In the genomic region with DNA sequence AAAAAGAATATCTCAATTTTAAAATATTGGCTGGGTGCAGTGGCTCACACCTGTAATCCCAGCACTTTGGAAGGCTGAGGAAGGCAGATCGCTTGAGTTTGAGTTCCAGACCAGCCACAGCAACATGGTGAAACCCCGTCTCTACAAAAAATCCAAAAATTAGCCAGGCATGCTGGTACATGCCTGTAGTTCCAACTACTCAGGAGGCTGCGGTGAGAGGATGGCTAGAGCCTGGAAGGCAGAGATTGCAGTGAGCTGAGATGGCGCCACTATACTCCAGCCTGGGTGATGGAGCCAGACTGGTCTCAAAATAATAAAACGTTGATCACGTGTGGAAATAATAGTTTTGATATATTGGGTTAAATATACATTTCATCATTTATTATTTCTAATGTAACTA, we compare ENCODE assay signal across 24 cellular contexts. TPM values are rescaled to one million over a fixed set of nuclear protein-coding genes. Genes with fewer than 3 reads are reported as not detected.
A peak's percentile ranks its signal among the peaks of the same experiment; 100 is the strongest.
DNase-seq lines count a peak whose midpoint lies in the region; ATAC-seq, FAIRE-seq and TF ChIP-seq lines count a peak whose summit lies in the region.
"Had no signal": no experiment of that assay in that cellular context is flagged by ENCODE, and none has a peak within 500 bp of the region (broad histone marks: within the 10 kb centered on the region; RNA-seq: fewer than 3 reads in every experiment).

No MANE protein-coding gene starts in this region.

- ATAC-seq in activated T-cell treated with anti-CD3 and anti-CD28 coated beads, Interleukin-2, amount 50 U/mL, for 72 hours (replicated peaks in 1 of 2), result no peak
- no peak for ATAC-seq in CD4-positive, CD25-positive, alpha-beta regulatory T cell (ENCODE audit: low read depth in 2 of 2)
- peak; percentile 44; the same call in 1 of the 3 replicates for ATAC-seq in RWPE2 (ENCODE audit: low read depth)

- no peak overlapping the region for H3K4me3 Mint-ChIP-seq in activated T-cell treated with anti-CD3 and anti-CD28 coated beads, Interleukin-2, amount 50 U/mL, for 72 hours
- H3K4me3 Mint-ChIP-seq in CD4-positive, CD25-positive, alpha-beta regulatory T cell, result no peak overlapping the region
- H3K4me3 Mint-ChIP-seq in osteocyte (ENCODE audit: unreplicated experiment), result no peak overlapping the region

- H3K27me3 ChIP-seq in CD4-positive, CD25-positive, alpha-beta regulatory T cell (ENCODE audit: control insufficient read depth, insufficient read depth, low read length), result no peaks in the 10 kb centered on the region
- H3K27me3 ChIP-seq in RWPE2 (ENCODE audit: insufficient read depth, poor library complexity, severe bottlenecking) (no peaks in the 10 kb centered on the region), keratinocyte (ENCODE audit: control insufficient read depth, extremely low read depth, insufficient read depth, low read length) (no peaks in the 10 kb centered on the region)
- H3K27me3 ChIP-seq: SJCRH30 had no signal

- H3K27ac Mint-ChIP-seq in activated T-cell treated with anti-CD3 and anti-CD28 coated beads, Interleukin-2, amount 50 U/mL, for 72 hours, result peak overlapping the region; percentile 28
- H3K27ac Mint-ChIP-seq in CD4-positive, CD25-positive, alpha-beta regulatory T cell, result peak overlapping the region in 2 of 3 donors; percentile 32 to 73
- H3K27ac Mint-ChIP-seq in osteocyte (ENCODE audit: unreplicated experiment), result no peak overlapping the region

- FAIRE-seq in keratinocyte (lab: Jason Lieb, UNC), result no peak
- FAIRE-seq: D721Med, GM12891, GM18507 had no signal

- peaks cover 18% of the 10 kb centered on the region for H3K36me3 ChIP-seq in CD4-positive, CD25-positive, alpha-beta regulatory T cell (ENCODE audit: control insufficient read depth, insufficient read depth, low read length)
- H3K36me3 ChIP-seq in RWPE2 (ENCODE audit: low read depth), result peaks cover 45% of the 10 kb centered on the region
- peaks cover 9 to 15% of the 10 kb centered on the region in 2 experiments for H3K36me3 ChIP-seq in keratinocyte (ENCODE audit: control insufficient read depth in 2 of 2, extremely low read depth in 1 of 2, insufficient read depth in 2 of 2, low read length in 2 of 2)

- H3K9me3 Mint-ChIP-seq in activated T-cell treated with anti-CD3 and anti-CD28 coated beads, Interleukin-2, amount 50 U/mL, for 72 hours, result no peaks in the 10 kb centered on the region
- H3K9me3 Mint-ChIP-seq in CD4-positive, CD25-positive, alpha-beta regulatory T cell, result no peaks in the 10 kb centered on the region
- H3K9me3 Mint-ChIP-seq in osteocyte (ENCODE audit: unreplicated experiment), result no peaks in the 10 kb centered on the region
- H3K9me3 Mint-ChIP-seq: CD8-positive, alpha-beta memory T cell had no signal

- H2AFZ ChIP-seq in keratinocyte (ENCODE audit: control insufficient read depth, low read length), result no peak overlapping the region

- no peak for TF ChIP-seq CTCF in RWPE2 (IDR thresholded peaks at IDR 0.05; ENCODE audit: poor library complexity, severe bottlenecking)
- TF ChIP-seq CTCF in keratinocyte (optimal IDR thresholded peaks at IDR 0.05 in 1 of 3, IDR thresholded peaks at IDR 0.05 in 1 of 3, conservative IDR thresholded peaks at IDR 0.05 in 1 of 3; ENCODE audit: extremely low read depth in 1 of 3, insufficient read depth in 2 of 3, low read length in 3 of 3), result no peak
- no peak for TF ChIP-seq CTCF in osteocyte (IDR thresholded peaks at IDR 0.05)

- peaks cover 71% of the 10 kb centered on the region for H3K4me1 Mint-ChIP-seq in activated T-cell treated with anti-CD3 and anti-CD28 coated beads, Interleukin-2, amount 50 U/mL, for 72 hours (ENCODE audit: low read depth)
- H3K4me1 Mint-ChIP-seq in CD4-positive, CD25-positive, alpha-beta regulatory T cell, result peaks cover 18 to 76% (median 40%) of the 10 kb centered on the region in 4 donors
- peaks cover 30% of the 10 kb centered on the region for H3K4me1 Mint-ChIP-seq in osteocyte (ENCODE audit: unreplicated experiment)

- no peak overlapping the region for H3K27ac ChIP-seq in CD4-positive, CD25-positive, alpha-beta regulatory T cell (ENCODE audit: insufficient read depth, low read length, poor library complexity, severe bottlenecking)
- H3K27ac ChIP-seq in RWPE2 (ENCODE audit: poor library complexity, severe bottlenecking) (peak overlapping the region; percentile 13), keratinocyte (ENCODE audit: control insufficient read depth, insufficient read depth, low read length) (peak overlapping the region; percentile 29)
- H3K27ac ChIP-seq: SJCRH30 had no signal

- no peaks in the 10 kb centered on the region for H3K9me1 ChIP-seq in keratinocyte (ENCODE audit: control insufficient read depth, extremely low read depth, insufficient read depth, low read length)

- H3K4me1 ChIP-seq in CD4-positive, CD25-positive, alpha-beta regulatory T cell (ENCODE audit: control insufficient read depth, insufficient read depth, low read length, poor library complexity, severe bottlenecking), result peaks cover 46% of the 10 kb centered on the region
- H3K4me1 ChIP-seq in RWPE2 (ENCODE audit: insufficient read depth, poor library complexity, severe bottlenecking), result peaks cover 13% of the 10 kb centered on the region
- peaks cover 29% of the 10 kb centered on the region for H3K4me1 ChIP-seq in keratinocyte (ENCODE audit: control insufficient read depth, extremely low read depth, insufficient read depth, low read length)
- H3K4me1 ChIP-seq: SJCRH30 had no signal

- H3K4me2 ChIP-seq in keratinocyte (ENCODE audit: control insufficient read depth, extremely low read depth, insufficient read depth, low read depth, low read length), result peak overlapping the region; percentile 59

- no peaks in the 10 kb centered on the region for H3K27me3 Mint-ChIP-seq in activated T-cell treated with anti-CD3 and anti-CD28 coated beads, Interleukin-2, amount 50 U/mL, for 72 hours (ENCODE audit: low read depth)
- H3K27me3 Mint-ChIP-seq in CD4-positive, CD25-positive, alpha-beta regulatory T cell, result no peaks in the 10 kb centered on the region
- no peaks in the 10 kb centered on the region for H3K27me3 Mint-ChIP-seq in osteocyte (ENCODE audit: unreplicated experiment)
- H3K27me3 Mint-ChIP-seq: CD8-positive, alpha-beta memory T cell had no signal

- no peak for DNase-seq in activated T-cell treated with anti-CD3 and anti-CD28 coated beads, Interleukin-2, amount 50 U/mL, for 72 hours
- DNase-seq in activated T-cell treated with anti-CD3 and anti-CD28 coated beads for 4 hours (no peak), RWPE2 (ENCODE audit: low spot score) (no peak), keratinocyte (ENCODE audit: low read depth, low spot score) (no peak), GF-D8 (lab: John Stamatoyannopoulos, UW) (no peak), osteocyte (ENCODE audit: extremely low spot score, unreplicated experiment) (no peak)
- no peak for DNase-seq in CD4-positive, CD25-positive, alpha-beta regulatory T cell
- DNase-seq: ACHN; AML-193; CD8-positive, alpha-beta memory T cell; DMS79 treated with DMSO at 0.1 percent for 48 hours; HCEC 1CT; IMR-90; Karpas-422; NCI-H1417 treated with DMSO at 0.1 percent for 48 hours; NCI-H1930; NCI-H2171 treated with DMSO at 0.1 percent for 48 hours; NCI-H446 treated with DMSO at 0.1 percent for 48 hours; NCI-H748 treated with DMSO at 0.1 percent for 48 hours; OCI-M1; SJCRH30 had no signal

- H3K79me2 ChIP-seq in keratinocyte (ENCODE audit: control insufficient read depth, insufficient read depth, low read length), result peaks cover 42% of the 10 kb centered on the region

- peak overlapping the region; percentile 16 for H3K9ac ChIP-seq in keratinocyte (ENCODE audit: control insufficient read depth, extremely low read depth, insufficient read depth, low read length)

- no peaks in the 10 kb centered on the region for H3K9me3 ChIP-seq in CD4-positive, CD25-positive, alpha-beta regulatory T cell (ENCODE audit: control insufficient read depth in 2 of 2, low read length in 2 of 2)
- H3K9me3 ChIP-seq in RWPE2 (ENCODE audit: severe bottlenecking), result no peaks in the 10 kb centered on the region
- H3K9me3 ChIP-seq in keratinocyte (ENCODE audit: control insufficient read depth, low read depth, low read length), result no peaks in the 10 kb centered on the region
- H3K9me3 ChIP-seq: SJCRH30 had no signal

- H3K36me3 Mint-ChIP-seq in activated T-cell treated with anti-CD3 and anti-CD28 coated beads, Interleukin-2, amount 50 U/mL, for 72 hours (ENCODE audit: insufficient read depth in 2 of 2), result peaks cover 7 to 29% of the 10 kb centered on the region in 2 donors
- H3K36me3 Mint-ChIP-seq in CD4-positive, CD25-positive, alpha-beta regulatory T cell, result peaks cover 13% of the 10 kb centered on the region
- H3K36me3 Mint-ChIP-seq in osteocyte (ENCODE audit: unreplicated experiment), result peaks cover 4% of the 10 kb centered on the region

- no peaks in the 10 kb centered on the region for H4K20me1 ChIP-seq in keratinocyte (ENCODE audit: control insufficient read depth, extremely low read depth, insufficient read depth, low read length)

- dilution Hi-C loops in keratinocyte (cut with MboI; ENCODE audit: extremely low pct_ligation_motif_present, low sequenced_read_pairs), result no loop called here

- H3K4me3 ChIP-seq in CD4-positive, CD25-positive, alpha-beta regulatory T cell (ENCODE audit: low read depth, low read length), result no peak overlapping the region
- H3K4me3 ChIP-seq in RWPE2 (ENCODE audit: severe bottlenecking), result no peak overlapping the region
- H3K4me3 ChIP-seq in keratinocyte (ENCODE audit: control insufficient read depth in 2 of 3, extremely low read depth in 1 of 3, insufficient read depth in 2 of 3, low read depth in 1 of 3, low read length in 3 of 3), result no peak overlapping the region
- H3K4me3 ChIP-seq: SJCRH30 had no signal

RNA-seq across cellular contexts. Expression of gene MTRFR, which starts 5.7 kb away (rescaled TPM):
- 10 to 100 TPM; 34.0 to 36.6 TPM for total RNA-seq in activated T-cell treated with anti-CD3 and anti-CD28 coated beads, Interleukin-2, amount 50 U/mL, for 72 hours
- total RNA-seq in CD4-positive, CD25-positive, alpha-beta regulatory T cell, result 31.0 TPM
- polyA plus RNA-seq in CD4-positive, CD25-positive, alpha-beta regulatory T cell, result 10 to 100 TPM; 32.8 to 46.4 (median 44.2) TPM
- 6.9 to 12.3 TPM (median 8.5 TPM) in 3 replicates for polyA plus RNA-seq in keratinocyte
- 16.4 TPM for polyA plus RNA-seq in keratinocyte (2011; ENCODE audit: low read depth)
- 6.4 and 7.6 TPM in 2 replicates for polyA plus RNA-seq in keratinocyte (2011; cell fraction: cytosol; rRNA removed)
- polyA plus RNA-seq in keratinocyte (2011; cell fraction: nucleus; rRNA removed), result 7.9 and 8.6 TPM in 2 replicates
- 8.7 and 13.4 TPM in 2 replicates for polyA plus RNA-seq in keratinocyte (2012; ENCODE audit: low replicate concordance)
- 8.6 to 12.4 TPM (median 10.5 TPM) in 3 replicates for polyA minus RNA-seq in keratinocyte
- 8.4 TPM for polyA minus RNA-seq in keratinocyte (2011; cell fraction: cytosol; rRNA and poly(A)+ RNA removed)
- 7.4 and 8.8 TPM in 2 replicates for polyA minus RNA-seq in keratinocyte (2011; cell fraction: nucleus; rRNA and poly(A)+ RNA removed)
- total RNA-seq in osteocyte, result 14.3 and 18.0 TPM in 2 replicates

RNA-seq across cellular contexts. Expression of gene MPHOSPH9, which starts 6.0 kb away (rescaled TPM):
- total RNA-seq in activated T-cell treated with anti-CD3 and anti-CD28 coated beads, Interleukin-2, amount 50 U/mL, for 72 hours, result 100 to 1,000 TPM; 104 to 121 TPM
- total RNA-seq in CD4-positive, CD25-positive, alpha-beta regulatory T cell, result 83.5 TPM
- 10 to 100 TPM; 30.9 to 50.6 (median 41.0) TPM for polyA plus RNA-seq in CD4-positive, CD25-positive, alpha-beta regulatory T cell
- polyA plus RNA-seq in keratinocyte, result 4.7 to 10.7 TPM (median 6.7 TPM) in 3 replicates
- polyA plus RNA-seq in keratinocyte (2011; ENCODE audit: low read depth), result 4.4 TPM
- polyA plus RNA-seq in keratinocyte (2011; cell fraction: cytosol; rRNA removed), result 3.6 and 6.4 TPM in 2 replicates
- polyA plus RNA-seq in keratinocyte (2011; cell fraction: nucleus; rRNA removed), result 11.8 and 14.3 TPM in 2 replicates
- polyA plus RNA-seq in keratinocyte (2012; ENCODE audit: low replicate concordance), result 3.0 and 7.4 TPM in 2 replicates
- polyA minus RNA-seq in keratinocyte, result 4.3 to 20.2 TPM (median 5.9 TPM) in 3 replicates
- polyA minus RNA-seq in keratinocyte (2011; cell fraction: cytosol; rRNA and poly(A)+ RNA removed), result 8.4 TPM
- 10.1 and 18.2 TPM in 2 replicates for polyA minus RNA-seq in keratinocyte (2011; cell fraction: nucleus; rRNA and poly(A)+ RNA removed)
- total RNA-seq in osteocyte, result 33.9 and 39.1 TPM in 2 replicates

RNA-seq across cellular contexts. Expression of gene CDK2AP1, which starts 32.7 kb away (rescaled TPM):
- total RNA-seq in activated T-cell treated with anti-CD3 and anti-CD28 coated beads, Interleukin-2, amount 50 U/mL, for 72 hours, result 10 to 100 TPM; 37.8 to 40.0 TPM
- total RNA-seq in CD4-positive, CD25-positive, alpha-beta regulatory T cell, result 9.2 TPM
- polyA plus RNA-seq in CD4-positive, CD25-positive, alpha-beta regulatory T cell, result 1 to 10 TPM; 1.0 to 6.5 (median 3.2) TPM
- 174 to 294 TPM (median 210 TPM) in 3 replicates for polyA plus RNA-seq in keratinocyte
- polyA plus RNA-seq in keratinocyte (2011; ENCODE audit: low read depth), result 30.4 TPM
- 206 and 358 TPM in 2 replicates for polyA plus RNA-seq in keratinocyte (2011; cell fraction: cytosol; rRNA removed)
- polyA plus RNA-seq in keratinocyte (2011; cell fraction: nucleus; rRNA removed), result 41.7 and 63.8 TPM in 2 replicates
- 57.8 and 153 TPM in 2 replicates for polyA plus RNA-seq in keratinocyte (2012; ENCODE audit: low replicate concordance)
- 95.1 to 122 TPM (median 95.3 TPM) in 3 replicates for polyA minus RNA-seq in keratinocyte
- 136 TPM for polyA minus RNA-seq in keratinocyte (2011; cell fraction: cytosol; rRNA and poly(A)+ RNA removed)
- polyA minus RNA-seq in keratinocyte (2011; cell fraction: nucleus; rRNA and poly(A)+ RNA removed), result 20.0 and 26.1 TPM in 2 replicates
- 214 and 220 TPM in 2 replicates for total RNA-seq in osteocyte
